In the genomic region with DNA sequence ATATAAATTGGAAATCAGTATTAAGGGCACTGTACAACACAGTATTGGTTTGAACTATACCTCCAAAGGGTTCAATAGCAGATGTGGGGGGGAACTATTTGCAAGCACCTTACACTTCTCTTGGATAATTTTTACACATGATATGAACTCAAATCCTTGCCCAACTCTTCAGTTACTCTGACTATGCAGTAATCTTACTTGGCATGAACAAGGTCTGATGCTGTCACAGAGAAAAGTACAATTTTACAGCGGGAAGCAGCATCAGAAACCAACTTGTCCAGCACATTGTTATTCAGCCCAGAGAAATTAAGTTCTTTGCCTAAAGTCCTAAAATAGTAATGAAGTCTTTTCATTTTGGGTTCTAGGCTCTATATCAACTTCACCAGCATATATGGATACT, we compare ENCODE assay signal across 34 cellular contexts.
"Had no signal": no experiment of that assay in that cellular context is flagged by ENCODE, and none has a peak within 500 bp of the region (broad histone marks: within the 10 kb centered on the region; RNA-seq: fewer than 3 reads in every experiment).

No MANE protein-coding gene starts in this region.

- H3K36me3 ChIP-seq: ascending aorta, breast epithelium, SJCRH30, WERI-Rb-1 had no signal

- DNase-seq: activated CD4-positive, alpha-beta memory T cell treated with anti-CD3 and anti-CD28 coated beads, Interleukin-2, amount 10 ng/mL, durations not matched to agents 7 days and 5 days; activated CD4-positive, alpha-beta T cell treated with anti-CD3 and anti-CD28 coated beads for 1 hour; activated CD4-positive, alpha-beta T cell treated with anti-CD3 and anti-CD28 coated beads for 48 hours; activated CD4-positive, CD25-positive, alpha-beta regulatory T cell; activated CD8-positive, alpha-beta memory T cell treated with anti-CD3 and anti-CD28 coated beads for 24 hours; activated CD8-positive, alpha-beta memory T cell treated with anti-CD3 and anti-CD28 coated beads, Interleukin-2, amount 10 ng/mL, durations not matched to agents 7 days and 5 days; activated effector memory CD4-positive, alpha-beta T cell treated with anti-CD3 and anti-CD28 coated beads, Interleukin-2, amount 50 U/mL, for 16 hours; activated naive CD4-positive, alpha-beta T cell; activated naive CD8-positive, alpha-beta T cell treated with anti-CD3 and anti-CD28 coated beads, Interleukin-2, amount 10 ng/mL, durations not matched to agents 7 days and 5 days; activated T-cell treated with anti-CD3 and anti-CD28 coated beads, Interleukin-2, amount 50 U/mL, for 1 hour; activated T-cell treated with anti-CD3 and anti-CD28 coated beads, Interleukin-2, amount 50 U/mL, for 72 hours; amygdala; body of pancreas; NCI-H1092 treated with DMSO at 0.1 percent for 48 hours; NCI-H1417; NCI-H146; NCI-H187; NCI-H2029 treated with DMSO at 0.1 percent for 48 hours; NCI-H2107; NCI-H2171; NCI-H510A; NCI-H526; NCI-H748 treated with DMSO at 0.1 percent for 48 hours; NK-92 treated with Interleukin-12 subunit alpha and Interleukin-12 subunit beta, amount 100 ng/mL, for 24 hours; PC-9; SHP77; SJCRH30; T1000; WERI-Rb-1 had no signal

- H3K27me3 ChIP-seq: ascending aorta, body of pancreas, breast epithelium, SJCRH30 had no signal

- H3K4me1 ChIP-seq: ascending aorta, body of pancreas, SJCRH30 had no signal

- H3K27ac ChIP-seq: ascending aorta, body of pancreas, breast epithelium, PC-9, RWPE1, SJCRH30, SK-N-MC, WERI-Rb-1 had no signal

- H3K4me3 ChIP-seq: ascending aorta, body of pancreas, breast epithelium, PC-9, SJCRH30, SK-N-MC had no signal

- ATAC-seq: activated CD8-positive, alpha-beta memory T cell treated with anti-CD3 and anti-CD28 coated beads, Interleukin-2, amount 10 ng/mL, durations not matched to agents 7 days and 5 days; activated T-cell treated with anti-CD3 and anti-CD28 coated beads, Interleukin-2, amount 50 U/mL, for 72 hours; activated T-helper 17 cell treated with anti-CD3 and anti-CD28 coated beads, Interleukin-2, amount 50 U/mL, for 72 hours; body of pancreas had no signal

- H3K9me3 ChIP-seq: ascending aorta, body of pancreas, breast epithelium, SJCRH30 had no signal
